Comparison of ENCODE assay signal across 1 cellular context in genomic region chr20:50144362-50144761, GRCh38.
TF ChIP-seq lines count a peak whose summit lies in the region.

No MANE protein-coding gene starts in this region.

TF ChIP-seq in K562, 482 proteins besides CTCF, POLR2A, EP300 and RAD21:
- TF ChIP-seq ETV6 (IDR thresholded peaks at IDR 0.05; ENCODE audit: borderline replicate concordance in 1 of 2, low read depth in 2 of 2, low read length in 1 of 2) (no peak), ETV6 (CRISPR knock-in tag; IDR thresholded peaks at IDR 0.05; ENCODE audit: borderline replicate concordance) (no peak), ZEB2 (IDR thresholded peaks at IDR 0.05) (no peak), NR2C2 (CRISPR knock-in tag; IDR thresholded peaks at IDR 0.05) (no peak), NR2C2 (tag; IDR thresholded peaks at IDR 0.05) (no peak), TOE1 (IDR thresholded peaks at IDR 0.05; ENCODE audit: borderline replicate concordance) (no peak), TOE1 (CRISPR knock-in tag; IDR thresholded peaks at IDR 0.05; ENCODE audit: borderline replicate concordance, low read depth) (no peak), ZNF263 (CRISPR knock-in tag; IDR thresholded peaks at IDR 0.05; ENCODE audit: borderline replicate concordance) (no peak), DLX4 (CRISPR knock-in tag; IDR thresholded peaks at IDR 0.05) (no peak), PURB (CRISPR knock-in tag; IDR thresholded peaks at IDR 0.05; ENCODE audit: low read depth) (no peak), SMAD4 (CRISPR knock-in tag; conservative IDR thresholded peaks at IDR 0.05) (no peak), GMEB1 (CRISPR knock-in tag; IDR thresholded peaks at IDR 0.05) (no peak)
